Comparison of ENCODE assay signal across 26 cellular contexts in genomic region chr5:122778157-122778556, GRCh38. TPM values are rescaled to one million over a fixed set of nuclear protein-coding genes. Genes with fewer than 3 reads are reported as not detected.
DNase-seq lines count a peak whose midpoint lies in the region; ATAC-seq lines count a peak whose summit lies in the region.
"Had no signal": no experiment of that assay in that cellular context is flagged by ENCODE, and none has a peak within 500 bp of the region (broad histone marks: within the 10 kb centered on the region; RNA-seq: fewer than 3 reads in every experiment).

No MANE protein-coding gene starts in this region.

- H3K4me3 ChIP-seq in effector memory CD4-positive, alpha-beta T cell (ENCODE audit: insufficient read depth, low read depth, low read length, poor library complexity, severe bottlenecking): no peak overlapping the region
- H3K4me3 ChIP-seq: PC-9, vagina had no signal

- peaks cover 10% of the 10 kb centered on the region for H3K4me1 ChIP-seq in effector memory CD4-positive, alpha-beta T cell (ENCODE audit: control insufficient read depth, insufficient read depth, low read length, poor library complexity, severe bottlenecking)

- H3K4me3 Mint-ChIP-seq in stimulated activated naive CD8-positive, alpha-beta T cell treated with anti-CD3 and anti-CD28 coated beads, Interleukin-15, Interleukin-2, amounts not matched to agents 100 ng/mL and 50 ng/mL, for 24 hours: peak overlapping the region; percentile 60
- peak overlapping the region; percentile 6 for H3K4me3 Mint-ChIP-seq in activated T-helper 17 cell treated with anti-CD3 and anti-CD28 coated beads, Interleukin-2, amount 50 U/mL, for 72 hours
- peak overlapping the region; percentile 86 to 100 (median 96) for H3K4me3 Mint-ChIP-seq in naive B cell

- H3K36me3 ChIP-seq in effector memory CD4-positive, alpha-beta T cell (ENCODE audit: control insufficient read depth, insufficient read depth, low read length): no peaks in the 10 kb centered on the region

- H3K27ac ChIP-seq in effector memory CD4-positive, alpha-beta T cell (ENCODE audit: insufficient read depth, low read length, poor library complexity, severe bottlenecking): no peak overlapping the region
- H3K27ac ChIP-seq: PC-9, vagina had no signal

- no peaks in the 10 kb centered on the region for H3K27me3 Mint-ChIP-seq in stimulated activated naive CD8-positive, alpha-beta T cell treated with anti-CD3 and anti-CD28 coated beads, Interleukin-15, Interleukin-2, amounts not matched to agents 100 ng/mL and 50 ng/mL, for 24 hours
- H3K27me3 Mint-ChIP-seq in activated T-helper 17 cell treated with anti-CD3 and anti-CD28 coated beads, Interleukin-2, amount 50 U/mL, for 72 hours: no peaks in the 10 kb centered on the region
- no peaks in the 10 kb centered on the region for H3K27me3 Mint-ChIP-seq in naive B cell

- H3K9me3 ChIP-seq in effector memory CD4-positive, alpha-beta T cell (ENCODE audit: control insufficient read depth, low read length): no peaks in the 10 kb centered on the region
- H3K9me3 ChIP-seq: vagina had no signal

- ATAC-seq in stimulated activated naive CD8-positive, alpha-beta T cell treated with anti-CD3 and anti-CD28 coated beads, Interleukin-15, Interleukin-2, amounts not matched to agents 100 U/mL and 50 U/mL, for 24 hours: no peak
- no peak for ATAC-seq in activated T-helper 17 cell treated with anti-CD3 and anti-CD28 coated beads, Interleukin-2, amount 50 U/mL, for 72 hours (replicated peaks)
- no peak for ATAC-seq in naive B cell (ENCODE audit: low read depth in 2 of 2)

- no peak overlapping the region for H3K27ac Mint-ChIP-seq in stimulated activated naive CD8-positive, alpha-beta T cell treated with anti-CD3 and anti-CD28 coated beads, Interleukin-15, Interleukin-2, amounts not matched to agents 100 ng/mL and 50 ng/mL, for 24 hours
- no peak overlapping the region for H3K27ac Mint-ChIP-seq in activated T-helper 17 cell treated with anti-CD3 and anti-CD28 coated beads, Interleukin-2, amount 50 U/mL, for 72 hours
- peak overlapping the region; percentile 73 to 99 (median 88) for H3K27ac Mint-ChIP-seq in naive B cell

- H3K9me3 Mint-ChIP-seq in stimulated activated naive CD8-positive, alpha-beta T cell treated with anti-CD3 and anti-CD28 coated beads, Interleukin-15, Interleukin-2, amounts not matched to agents 100 ng/mL and 50 ng/mL, for 24 hours: no peaks in the 10 kb centered on the region
- H3K9me3 Mint-ChIP-seq in activated T-helper 17 cell treated with anti-CD3 and anti-CD28 coated beads, Interleukin-2, amount 50 U/mL, for 72 hours: no peaks in the 10 kb centered on the region
- H3K9me3 Mint-ChIP-seq in naive B cell: peaks cover 0 to 2% (median 0%) of the 10 kb centered on the region in 7 donors

- peaks cover 13% of the 10 kb centered on the region for H3K36me3 Mint-ChIP-seq in stimulated activated naive CD8-positive, alpha-beta T cell treated with anti-CD3 and anti-CD28 coated beads, Interleukin-15, Interleukin-2, amounts not matched to agents 100 ng/mL and 50 ng/mL, for 24 hours (ENCODE audit: low read depth)
- H3K36me3 Mint-ChIP-seq in activated T-helper 17 cell treated with anti-CD3 and anti-CD28 coated beads, Interleukin-2, amount 50 U/mL, for 72 hours (ENCODE audit: low read depth): peaks cover 18% of the 10 kb centered on the region
- H3K36me3 Mint-ChIP-seq in naive B cell: peaks cover 8 to 45% of the 10 kb centered on the region in 2 donors

- no peaks in the 10 kb centered on the region for H3K27me3 ChIP-seq in effector memory CD4-positive, alpha-beta T cell (replicated peaks; ENCODE audit: control insufficient read depth, insufficient read depth, low read length, poor library complexity, severe bottlenecking)
- H3K27me3 ChIP-seq: vagina had no signal

- DNase-seq in stimulated activated naive CD8-positive, alpha-beta T cell treated with anti-CD3 and anti-CD28 coated beads, Interleukin-15, Interleukin-2, amounts not matched to agents 100 U/mL and 50 U/mL, for 24 hours: no peak
- no peak for DNase-seq in naive B cell
- no peak for DNase-seq in effector memory CD4-positive, alpha-beta T cell
- DNase-seq in NCI-H510A (lab: John Stamatoyannopoulos, UW): no peak
- DNase-seq in activated naive CD4-positive, alpha-beta T cell (lab: John Stamatoyannopoulos, UW): no peak
- no peak for DNase-seq in globus pallidus (ENCODE audit: low spot score)
- DNase-seq: ACHN; activated CD4-positive, alpha-beta T cell treated with anti-CD3 and anti-CD28 coated beads, Interleukin-2, amount 50 U/mL, for 1 hour; activated gamma-delta T cell; central memory CD4-positive, alpha-beta T cell; DMS79; glutamatergic neuron; KBM-7; mesenchymal stem cell; MV-4-11; NCI-H187 treated with DMSO at 0.1 percent for 48 hours; NCI-H2227 treated with DMSO at 0.1 percent for 48 hours; NCI-H82; PC-9; SIG-M5; small intestine; stimulated activated CD4-positive, alpha-beta T cell treated with anti-CD3 and anti-CD28 coated beads, Interleukin-2, amount 100 ng/mL, for 48 hours; T-helper 1 cell had no signal

- peaks cover 59% of the 10 kb centered on the region for H3K4me1 Mint-ChIP-seq in stimulated activated naive CD8-positive, alpha-beta T cell treated with anti-CD3 and anti-CD28 coated beads, Interleukin-15, Interleukin-2, amounts not matched to agents 100 ng/mL and 50 ng/mL, for 24 hours (ENCODE audit: low read depth)
- peaks cover 28% of the 10 kb centered on the region for H3K4me1 Mint-ChIP-seq in activated T-helper 17 cell treated with anti-CD3 and anti-CD28 coated beads, Interleukin-2, amount 50 U/mL, for 72 hours
- peaks cover 39 to 59% (median 57%) of the 10 kb centered on the region in 3 donors for H3K4me1 Mint-ChIP-seq in naive B cell

RNA-seq across cellular contexts. Expression of gene SNX2, which starts 3.3 kb away (rescaled TPM):
- 10 to 100 TPM; 38.3 to 47.5 TPM for total RNA-seq in activated T-helper 17 cell treated with anti-CD3 and anti-CD28 coated beads, Interleukin-2, amount 50 U/mL, for 72 hours
- polyA plus RNA-seq in naive B cell (ENCODE audit: low read depth in 6 of 6): 100 to 1,000 TPM; 457 to 756 (median 632) TPM

Comparison
In these comparisons a context has a peak if more than half of its experiments do, and no peak if none do; other contexts are left out.
1. H3K27ac Mint-ChIP-seq: peak in naive B cell (6 of 6); none in stimulated activated naive CD8-positive, alpha-beta T cell treated with anti-CD3 and anti-CD28 coated beads, Interleukin-15, Interleukin-2, amounts not matched to agents 100 ng/mL and 50 ng/mL, for 24 hours (single experiment) and activated T-helper 17 cell treated with anti-CD3 and anti-CD28 coated beads, Interleukin-2, amount 50 U/mL, for 72 hours (single experiment).
2. H3K4me3 Mint-ChIP-seq: peak in every context shown above with its lines; median percentile 96 in naive B cell; 60 in stimulated activated naive CD8-positive, alpha-beta T cell treated with anti-CD3 and anti-CD28 coated beads, Interleukin-15, Interleukin-2, amounts not matched to agents 100 ng/mL and 50 ng/mL, for 24 hours; 6 in activated T-helper 17 cell treated with anti-CD3 and anti-CD28 coated beads, Interleukin-2, amount 50 U/mL, for 72 hours.